8 cellular contexts compared by ENCODE assay signal in genomic region chr19:38233740-38234251, GRCh38. TPM values are rescaled to one million over a fixed set of nuclear protein-coding genes. Genes with fewer than 3 reads are reported as not detected.
DNase-seq lines count a peak whose midpoint lies in the region; ATAC-seq and TF ChIP-seq lines count a peak whose summit lies in the region.

No MANE protein-coding gene starts in this region.

- H3K4me2 ChIP-seq in IMR-90 (ENCODE audit: low read depth, low read length) = no peak overlapping the region
- no peak overlapping the region for H3K4me2 ChIP-seq in parathyroid adenoma (ENCODE audit: low read length)

- TF ChIP-seq EP300 in gastroesophageal sphincter (IDR thresholded peaks at IDR 0.05) (no peak), upper lobe of left lung (IDR thresholded peaks at IDR 0.05) (no peak)

- no peak overlapping the region for H2BK5ac ChIP-seq in IMR-90 (ENCODE audit: low read depth, low read length, poor library complexity, severe bottlenecking)

- H3K27me3 ChIP-seq in IMR-90 (ENCODE audit: control insufficient read depth, insufficient read depth, low read length) (peaks cover 5% of the 10 kb centered on the region; the same call in 1 of the 2 replicates), gastroesophageal sphincter (peaks cover 91% of the 10 kb centered on the region), parathyroid adenoma (ENCODE audit: control insufficient read depth, insufficient read depth, low read length) (peaks cover 4% of the 10 kb centered on the region), upper lobe of left lung (peaks cover 0 to 12% (median 8%) of the 10 kb centered on the region in 4 donors)

- TF ChIP-seq CTCF in IMR-90 (conservative IDR thresholded peaks at IDR 0.05; ENCODE audit: low read depth, low read length) (peak; percentile 81), gastroesophageal sphincter (IDR thresholded peaks at IDR 0.05) (peak in 3 of 4 experiments; percentile 65 to 81 (median 80)), parathyroid adenoma (IDR thresholded peaks at IDR 0.05) (peak; percentile 51), upper lobe of left lung (IDR thresholded peaks at IDR 0.05) (peak; percentile 68 to 81 (median 75))

- dilution Hi-C loops in IMR-90 (cut with HindIII; ENCODE audit: low sequenced_read_pairs, unreplicated experiment) = no loop called here

- H4K5ac ChIP-seq in IMR-90 (ENCODE audit: low read depth, low read length) = peak overlapping the region; percentile 82; the same call in 1 of the 2 replicates

- ATAC-seq in IMR-90 (ENCODE audit: low read depth) (peak; percentile 41), gastroesophageal sphincter (peak; percentile 69), upper lobe of left lung (ENCODE audit: low FRiP score in 2 of 2) (peak; percentile 74 to 81), GM18498 (IDR thresholded peaks at IDR 0.05; ENCODE audit: unreplicated experiment) (no peak)

- H3K79me2 ChIP-seq in parathyroid adenoma = no peaks in the 10 kb centered on the region

- intact Hi-C loops in IMR-90 (cut with micrococcal nuclease) = loop anchor here (1.0 to 10.0 kb wide), 4 partner anchors 102 to 401 kb away; partner anchors contain the start of genes CATSPERG, GGN and SPRED3

- H3K23ac ChIP-seq in IMR-90 (ENCODE audit: low read depth, low read length) = no peak overlapping the region

- H3K9ac ChIP-seq in IMR-90 (ENCODE audit: low read depth, low read length) (no peak overlapping the region), parathyroid adenoma (no peak overlapping the region)

- CTCF ChIA-PET in IMR-90 (lab: Yijun Ruan, JAX) = interaction anchor here (0.6 to 1.9 kb wide), 4 partner anchors 67 to 124 kb away, joined by 3 to 6 read pairs (median 4); partner anchors contain the start of genes CATSPERG and KCNK6

- H3K4me3 ChIP-seq in IMR-90 (ENCODE audit: insufficient read depth, low read depth, low read length) (no peak overlapping the region), gastroesophageal sphincter (no peak overlapping the region), parathyroid adenoma (ENCODE audit: low read depth, low read length) (no peak overlapping the region), upper lobe of left lung (no peak overlapping the region)

- H3K4ac ChIP-seq in IMR-90 (ENCODE audit: low read depth, low read length) = no peak overlapping the region

- DNase-seq in Caki2 (ENCODE audit: low read depth) = peak; percentile 65
- peak; percentile 59 for DNase-seq in IMR-90
- DNase-seq in SHP77 (lab: John Stamatoyannopoulos, UW) = peak; percentile 68 to 73
- peak; percentile 62 for DNase-seq in activated T-helper 9 cell treated with anti-CD3 and anti-CD28 coated beads, Interleukin-2, amount 50 U/mL, for 16 hours (ENCODE audit: low read depth)
- peak in 1 of 2 donors; percentile 76 for DNase-seq in upper lobe of left lung

- no TSS peak for BruUV-seq in IMR-90 (replicated peaks; lab: Mats Ljungman, UMichigan)

- H3K27ac ChIP-seq in IMR-90 (ENCODE audit: insufficient read depth, low read length) = no peak overlapping the region
- no peak overlapping the region for H3K27ac ChIP-seq in gastroesophageal sphincter
- H3K27ac ChIP-seq in parathyroid adenoma = no peak overlapping the region
- no peak overlapping the region for H3K27ac ChIP-seq in upper lobe of left lung

- H2BK120ac ChIP-seq in IMR-90 (ENCODE audit: low read depth, low read length) = no peak overlapping the region

- H2BK15ac ChIP-seq in IMR-90 (ENCODE audit: low read depth, low read length) = no peak overlapping the region

- H4K91ac ChIP-seq in IMR-90 (ENCODE audit: insufficient read depth, low read depth, low read length) = no peak overlapping the region

- H2AK5ac ChIP-seq in IMR-90 (ENCODE audit: low read depth, low read length) = no peak overlapping the region

- H3K56ac ChIP-seq in IMR-90 (ENCODE audit: extremely low read depth, insufficient read depth, low read length) = no peak overlapping the region

- H3K36me3 ChIP-seq in IMR-90 (ENCODE audit: control insufficient read depth, insufficient read depth, low read length) = no peaks in the 10 kb centered on the region
- no peaks in the 10 kb centered on the region for H3K36me3 ChIP-seq in gastroesophageal sphincter
- no peaks in the 10 kb centered on the region for H3K36me3 ChIP-seq in parathyroid adenoma (ENCODE audit: control insufficient read depth, insufficient read depth, low read length)
- no peaks in the 10 kb centered on the region for H3K36me3 ChIP-seq in upper lobe of left lung

- H2AFZ ChIP-seq in IMR-90 (replicated peaks; ENCODE audit: low read length, poor library complexity) = peak overlapping the region; percentile 95
- H2AFZ ChIP-seq in parathyroid adenoma = no peak overlapping the region

- H3K79me1 ChIP-seq in IMR-90 (ENCODE audit: low read depth in 1 of 2, low read length in 2 of 2) = no peaks in the 10 kb centered on the region

- H3K9me1 ChIP-seq in IMR-90 (ENCODE audit: insufficient read depth, low read length) = no peaks in the 10 kb centered on the region

- H3K18ac ChIP-seq in IMR-90 (ENCODE audit: low read depth, low read length) = no peak overlapping the region

- no peak for TF ChIP-seq POLR2A in IMR-90 (IDR thresholded peaks at IDR 0.05; ENCODE audit: low read depth, low read length)
- no peak for TF ChIP-seq POLR2A in gastroesophageal sphincter (IDR thresholded peaks at IDR 0.05)
- TF ChIP-seq POLR2A in upper lobe of left lung (IDR thresholded peaks at IDR 0.05) = peak in 1 of 4 donors; percentile 20

- H4K8ac ChIP-seq in IMR-90 (ENCODE audit: low read depth in 2 of 2, low read length in 2 of 2) = peak overlapping the region; percentile 10 to 93; a peak in 2 of 4 replicates

- 55% methylated on average over 4 of the region's 7 CpGs; no CpG with 5 or more reads in 1 of the 2 experiments for WGBS in IMR-90 (ENCODE audit: extremely low coverage in 2 of 2, insufficient read length in 1 of 2), 2 experiments
- 0% methylated on average over 1 of the region's 7 CpGs; no CpG with 5 or more reads in 1 of the 2 donors for WGBS in gastroesophageal sphincter (ENCODE audit: low coverage in 1 of 2), 2 donors
- WGBS in upper lobe of left lung, 2 donors = 30 to 32% methylated on average over 7 of the region's 7 CpGs

- no peaks in the 10 kb centered on the region for H3K9me3 ChIP-seq in IMR-90 (ENCODE audit: control insufficient read depth, insufficient read depth, low read length)
- H3K9me3 ChIP-seq in gastroesophageal sphincter = no peaks in the 10 kb centered on the region
- H3K9me3 ChIP-seq in parathyroid adenoma (ENCODE audit: control insufficient read depth, low read length) = no peaks in the 10 kb centered on the region
- H3K9me3 ChIP-seq in upper lobe of left lung = no peaks in the 10 kb centered on the region

- in situ Hi-C loops in Caki2 (cut with HindIII; ENCODE audit: low pct_unique_long_range_greater_than_20kb, low sequenced_read_pairs) (no loop called here), IMR-90 (cut with MboI; ENCODE audit: low sequenced_read_pairs) (loop anchor here (5.0 to 25.0 kb wide), 3 partner anchors 99 to 404 kb away; partner anchors contain the start of gene ACTN4)

- H4K20me1 ChIP-seq in IMR-90 (ENCODE audit: insufficient read depth, low read length) = no peaks in the 10 kb centered on the region

- H2AK9ac ChIP-seq in IMR-90 (replicated peaks; ENCODE audit: low read depth, low read length, poor library complexity) = peak overlapping the region; percentile 66

- no peak overlapping the region for H2BK20ac ChIP-seq in IMR-90 (ENCODE audit: low read depth, low read length)

- no peaks in the 10 kb centered on the region for H3K4me1 ChIP-seq in IMR-90 (ENCODE audit: control insufficient read depth, insufficient read depth, low read length)
- H3K4me1 ChIP-seq in gastroesophageal sphincter = peaks cover 0 to 11% (median 5%) of the 10 kb centered on the region in 3 donors
- peaks cover 1% of the 10 kb centered on the region for H3K4me1 ChIP-seq in parathyroid adenoma
- peaks cover 5 to 13% (median 6%) of the 10 kb centered on the region in 4 donors for H3K4me1 ChIP-seq in upper lobe of left lung

- H3K14ac ChIP-seq in IMR-90 (replicated peaks; ENCODE audit: low read depth, low read length) = no peak overlapping the region

- peak; percentile 91 for TF ChIP-seq RAD21 in IMR-90 (IDR thresholded peaks at IDR 0.05; ENCODE audit: low read length)

- POLR2A ChIA-PET in IMR-90 (lab: Charles Lee; ENCODE audit: unreplicated experiment) = interaction anchor here (0.5 kb wide), 1 partner anchor 133 kb away, joined by 11 read pairs; no protein-coding TSS in a partner anchor

TF ChIP-seq in IMR-90, 13 proteins besides CTCF, POLR2A, EP300 and RAD21 (continues in another document):
- TF ChIP-seq MAZ (IDR thresholded peaks at IDR 0.05; ENCODE audit: borderline replicate concordance, low read depth, low read length) (no peak), NFE2L2 (IDR thresholded peaks at IDR 0.05; ENCODE audit: low read depth, low read length) (no peak), MAFK (IDR thresholded peaks at IDR 0.05; ENCODE audit: low read depth, low read length) (no peak), RFX5 (IDR thresholded peaks at IDR 0.05; ENCODE audit: low read depth, low read length) (no peak), SMC3 (IDR thresholded peaks at IDR 0.05; ENCODE audit: low read depth, low read length) (peak; percentile 91)

RNA-seq across cellular contexts. Expression of gene DPF1, which starts 9.8 kb away (rescaled TPM):
- 2.3 and 3.0 TPM in 2 replicates for total RNA-seq in Caki2 (2014; rRNA removed; shearing (Covaris generic); ENCODE audit: low replicate concordance)
- total RNA-seq in IMR-90 (2012; rRNA removed) = 3.2 and 4.2 TPM in 2 replicates
- polyA plus RNA-seq in IMR-90 (2012; rRNA removed) = 5.5 and 6.3 TPM in 2 replicates
- polyA plus RNA-seq in IMR-90 (2012; cell fraction: cytosol; rRNA removed) = 3.5 and 3.9 TPM in 2 replicates
- 9.4 and 15.8 TPM in 2 replicates for polyA plus RNA-seq in IMR-90 (2012; cell fraction: nucleus; rRNA removed; ENCODE audit: low replicate concordance)
- not detected for total RNA-seq in gastroesophageal sphincter
- under 1 TPM in 2 of 6 donors, not detected in 4; 0.40 to 0.46 TPM for total RNA-seq in upper lobe of left lung

RNA-seq across cellular contexts. Expression of gene PPP1R14A, which starts 22.4 kb away (rescaled TPM):
- total RNA-seq in Caki2 (2014; rRNA removed; shearing (Covaris generic); ENCODE audit: low replicate concordance) = not detected in 2 replicates
- total RNA-seq in IMR-90 (2012; rRNA removed) = not detected in 2 replicates
- 0.84 and 2.0 TPM in 2 replicates for polyA plus RNA-seq in IMR-90 (2012; rRNA removed)
- polyA plus RNA-seq in IMR-90 (2012; cell fraction: cytosol; rRNA removed) = 5.4 and 10.2 TPM in 2 replicates
- 2.1 and 3.5 TPM in 2 replicates for polyA plus RNA-seq in IMR-90 (2012; cell fraction: nucleus; rRNA removed; ENCODE audit: low replicate concordance)
- 100 to 1,000 TPM; 226 to 468 (median 332) TPM for total RNA-seq in gastroesophageal sphincter
- total RNA-seq in upper lobe of left lung = 100 to 1,000 TPM in 3 of 6 donors, 10 to 100 TPM in 3; 71.2 to 236 (median 96.2) TPM

RNA-seq across cellular contexts. Expression of gene SPINT2, which starts 30.6 kb away (rescaled TPM):
- 1,423 and 1,713 TPM in 2 replicates for total RNA-seq in Caki2 (2014; rRNA removed; shearing (Covaris generic); ENCODE audit: low replicate concordance)
- 0.28 and 0.54 TPM in 2 replicates for total RNA-seq in IMR-90 (2012; rRNA removed)
- polyA plus RNA-seq in IMR-90 (2012; rRNA removed) = 1.2 and 2.2 TPM in 2 replicates
- 1.2 and 1.8 TPM in 2 replicates for polyA plus RNA-seq in IMR-90 (2012; cell fraction: cytosol; rRNA removed)
- polyA plus RNA-seq in IMR-90 (2012; cell fraction: nucleus; rRNA removed; ENCODE audit: low replicate concordance) = 1.2 and 1.3 TPM in 2 replicates
- 10 to 100 TPM in 2 of 4 donors, 1 to 10 TPM in 2; 2.1 to 51.7 (median 10.9) TPM for total RNA-seq in gastroesophageal sphincter
- total RNA-seq in upper lobe of left lung = 100 to 1,000 TPM; 192 to 583 (median 317) TPM

Comparison
In these comparisons a context has a peak if more than half of its experiments do, and no peak if none do; other contexts are left out.
1. RNA of gene PPP1R14A, which starts 22.4 kb away (total RNA-seq): 226 to 468 TPM in gastroesophageal sphincter and 71.2 to 236 TPM in upper lobe of left lung; not detected in Caki2 and not detected in IMR-90; every median in the first group is over 10 times any median in the second.
2. Peak in every context shown above with its lines, with median percentiles within 50 percentile points of each other: CTCF ChIP-seq.